In the genomic region with DNA sequence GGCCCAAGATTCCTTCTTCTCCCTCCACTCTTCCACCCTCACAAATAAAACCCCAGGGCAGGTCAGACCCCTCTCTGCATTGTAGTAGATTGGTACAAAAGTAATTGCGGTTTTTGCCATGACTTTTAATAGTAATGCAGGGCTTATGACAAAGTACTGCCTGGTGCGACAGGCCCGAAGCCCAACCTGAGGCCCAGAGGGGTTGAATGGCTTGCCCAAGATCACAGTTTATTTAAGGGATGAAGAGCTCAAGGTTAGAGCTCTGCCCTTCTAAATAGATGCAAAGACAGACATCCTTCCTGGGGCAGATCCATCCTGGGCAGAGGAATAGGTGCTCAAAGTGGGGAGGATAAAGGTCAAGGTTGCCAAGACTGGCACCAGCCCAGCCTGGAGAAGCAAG, we compare ENCODE assay signal across 10 cellular contexts. TPM values are rescaled to one million over a fixed set of nuclear protein-coding genes. Genes with fewer than 3 reads are reported as not detected.
DNase-seq lines count a peak whose midpoint lies in the region; ATAC-seq and TF ChIP-seq lines count a peak whose summit lies in the region.
"Had no signal": no experiment of that assay in that cellular context is flagged by ENCODE, and none has a peak within 500 bp of the region (broad histone marks: within the 10 kb centered on the region; RNA-seq: fewer than 3 reads in every experiment).

No MANE protein-coding gene starts in this region.

- H3K4me1 ChIP-seq in spleen = peaks cover 12 to 62% (median 50%) of the 10 kb centered on the region in 6 donors

- 76 to 83% (median 78%) methylated on average over 3 of the region's 3 CpGs for WGBS in spleen, 5 donors

- H3K27me3 Mint-ChIP-seq in activated naive CD4-positive, alpha-beta T cell treated with anti-CD3 and anti-CD28 coated beads, Interleukin-2, amount 50 U/mL, for 24 hours = no peaks in the 10 kb centered on the region
- H3K27me3 Mint-ChIP-seq in activated B cell treated with CpG ODN at 0.5 μM for 24 hours (peaks cover 10% of the 10 kb centered on the region), glutamatergic neuron (ENCODE audit: unreplicated experiment) (peaks cover 4% of the 10 kb centered on the region)

- intact Hi-C loops in activated B cell treated with CpG ODN at 0.5 μM for 24 hours (cut with micrococcal nuclease) (loop anchor here (1.0 to 2.0 kb wide), 8 partner anchors 98 to 452 kb away; a partner anchor contains a TSS), spleen (cut with DNase I; ENCODE audit: low total_unique reads) (loop anchor here (10.0 kb wide), 2 partner anchors 98 to 408 kb away; no protein-coding TSS in a partner anchor)

- TF ChIP-seq POLR2A in spleen (IDR thresholded peaks at IDR 0.05) = no peak

- peak overlapping the region; percentile 87 for H3K4me3 Mint-ChIP-seq in activated naive CD4-positive, alpha-beta T cell treated with anti-CD3 and anti-CD28 coated beads, Interleukin-2, amount 50 U/mL, for 24 hours
- H3K4me3 Mint-ChIP-seq in activated B cell treated with CpG ODN at 0.5 μM for 24 hours = peak overlapping the region; percentile 48
- peak overlapping the region; percentile 70 for H3K4me3 Mint-ChIP-seq in glutamatergic neuron (ENCODE audit: unreplicated experiment)

- no peaks in the 10 kb centered on the region for H3K9me3 ChIP-seq in spleen
- H3K9me3 ChIP-seq: gastrocnemius medialis had no signal

- no peak for TF ChIP-seq CTCF in activated B cell treated with CpG ODN at 0.5 μM for 24 hours (IDR thresholded peaks at IDR 0.05)
- TF ChIP-seq CTCF in glutamatergic neuron (IDR thresholded peaks at IDR 0.05; ENCODE audit: partially characterized antibody, unreplicated experiment) = no peak
- no peak for TF ChIP-seq CTCF in spleen (IDR thresholded peaks at IDR 0.05 in 8 of 11, conservative IDR thresholded peaks at IDR 0.05 in 3 of 11)

- DNase-seq in activated naive CD4-positive, alpha-beta T cell (lab: John Stamatoyannopoulos, UW) = no peak
- DNase-seq in activated B cell treated with CpG ODN at 0.5 μM for 24 hours = no peak
- DNase-seq in glutamatergic neuron = no peak
- peak; percentile 56 for DNase-seq in spleen
- no peak for DNase-seq in NCI-H2196 treated with DMSO at 0.1 percent for 48 hours (lab: John Stamatoyannopoulos, UW; ENCODE audit: unreplicated experiment)
- DNase-seq: gastrocnemius medialis had no signal

- H3K27ac Mint-ChIP-seq in activated naive CD4-positive, alpha-beta T cell treated with anti-CD3 and anti-CD28 coated beads, Interleukin-2, amount 50 U/mL, for 24 hours = peak overlapping the region; percentile 68
- H3K27ac Mint-ChIP-seq in activated B cell treated with CpG ODN at 0.5 μM for 24 hours (no peak overlapping the region), glutamatergic neuron (ENCODE audit: unreplicated experiment) (no peak overlapping the region)

- H3K36me3 ChIP-seq in spleen = peaks cover 0 to 16% (median 3%) of the 10 kb centered on the region in 6 donors
- H3K36me3 ChIP-seq: gastrocnemius medialis had no signal

- H3K27me3 ChIP-seq in spleen (replicated peaks in 1 of 7) = peaks cover 0 to 20% (median 0%) of the 10 kb centered on the region in 7 donors
- H3K27me3 ChIP-seq: gastrocnemius medialis had no signal

- no peaks in the 10 kb centered on the region for H3K9me3 Mint-ChIP-seq in activated naive CD4-positive, alpha-beta T cell treated with anti-CD3 and anti-CD28 coated beads, Interleukin-2, amount 50 U/mL, for 24 hours
- no peaks in the 10 kb centered on the region for H3K9me3 Mint-ChIP-seq in activated B cell treated with CpG ODN at 0.5 μM for 24 hours
- H3K9me3 Mint-ChIP-seq in glutamatergic neuron (ENCODE audit: unreplicated experiment) = peaks cover 2% of the 10 kb centered on the region

- POLR2A ChIA-PET in activated B cell treated with CpG ODN at 0.5 μM for 24 hours (lab: Charles Lee) = interaction anchor here (0.6 kb wide), 1 partner anchor 25 kb away, joined by 7 read pairs; a partner anchor contains a TSS

- peak overlapping the region in 6 of 8 donors; percentile 67 to 92 (median 76) for H3K4me3 ChIP-seq in spleen

- CTCF ChIA-PET in activated B cell treated with CpG ODN at 0.5 μM for 24 hours (lab: Charles Lee) = interaction anchor here (0.7 to 2.1 kb wide), 14 partner anchors 10 to 410 kb away, joined by 3 to 31 read pairs (median 5); no protein-coding TSS in a partner anchor

- H3K27ac ChIP-seq in spleen = peak overlapping the region in 6 of 8 donors; percentile 92 to 97 (median 94)
- H3K27ac ChIP-seq: SK-N-MC had no signal

- no peak for ATAC-seq in activated B cell treated with CpG ODN at 0.5 μM for 24 hours (ENCODE audit: low read depth)
- no peak for ATAC-seq in HG03175 (IDR thresholded peaks at IDR 0.05; ENCODE audit: unreplicated experiment)
- no peak for ATAC-seq in GM18870 (IDR thresholded peaks at IDR 0.05; ENCODE audit: unreplicated experiment)

- H3K36me3 Mint-ChIP-seq in activated naive CD4-positive, alpha-beta T cell treated with anti-CD3 and anti-CD28 coated beads, Interleukin-2, amount 50 U/mL, for 24 hours = no peaks in the 10 kb centered on the region
- H3K36me3 Mint-ChIP-seq in activated B cell treated with CpG ODN at 0.5 μM for 24 hours (ENCODE audit: low read depth) = peaks cover 6% of the 10 kb centered on the region
- no peaks in the 10 kb centered on the region for H3K36me3 Mint-ChIP-seq in glutamatergic neuron (ENCODE audit: unreplicated experiment)

- H3K4me1 Mint-ChIP-seq in activated naive CD4-positive, alpha-beta T cell treated with anti-CD3 and anti-CD28 coated beads, Interleukin-2, amount 50 U/mL, for 24 hours = peaks cover 44% of the 10 kb centered on the region
- peaks cover 17% of the 10 kb centered on the region for H3K4me1 Mint-ChIP-seq in activated B cell treated with CpG ODN at 0.5 μM for 24 hours
- no peaks in the 10 kb centered on the region for H3K4me1 Mint-ChIP-seq in glutamatergic neuron (ENCODE audit: low read depth, unreplicated experiment)

RNA-seq across cellular contexts. Expression of a gene that starts 0.9 kb away (rescaled TPM):
- total RNA-seq in activated B cell treated with CpG ODN at 0.5 μM for 24 hours (0.51 and 0.60 TPM in 2 replicates), glutamatergic neuron (ENCODE audit: unreplicated experiment) (0.20 TPM), spleen (100 to 1,000 TPM in 6 of 7 donors, 10 to 100 TPM in 1; 69.2 to 153 (median 132) TPM)
- polyA plus RNA-seq in spleen = 10 to 100 TPM; 18.3 to 58.7 (median 24.1) TPM

RNA-seq across cellular contexts. Expression of a gene that starts 25.1 kb away (rescaled TPM):
- total RNA-seq in activated B cell treated with CpG ODN at 0.5 μM for 24 hours (336 and 348 TPM in 2 replicates), glutamatergic neuron (ENCODE audit: unreplicated experiment) (511 TPM), spleen (100 to 1,000 TPM; 250 to 364 (median 271) TPM)
- 100 to 1,000 TPM; 188 to 283 (median 216) TPM for polyA plus RNA-seq in spleen

RNA-seq across cellular contexts. Expression of a gene that starts 31.2 kb away (rescaled TPM):
- total RNA-seq in activated B cell treated with CpG ODN at 0.5 μM for 24 hours (34.6 and 39.5 TPM in 2 replicates), glutamatergic neuron (ENCODE audit: unreplicated experiment) (32.2 TPM), spleen (10 to 100 TPM; 15.6 to 21.6 (median 17.8) TPM)
- polyA plus RNA-seq in spleen = 10 to 100 TPM; 31.4 to 44.9 (median 34.6) TPM

Comparison
In these comparisons a context has a peak if more than half of its experiments do, and no peak if none do; other contexts are left out.
1. RNA of a gene that starts 0.9 kb away (total RNA-seq): 69.2 to 153 TPM in spleen; 0.51 to 0.60 TPM in activated B cell treated with CpG ODN at 0.5 μM for 24 hours and 0.20 TPM in glutamatergic neuron (single experiment); every median in the first group is over 10 times any median in the second.
2. Peak in every context shown above with its lines, with median percentiles within 50 percentile points of each other: H3K4me3 Mint-ChIP-seq.